1 cellular context compared by ENCODE assay signal in genomic region chr7:43727494-43727893, GRCh38.
TF ChIP-seq lines count a peak whose summit lies in the region.

No MANE protein-coding gene starts in this region.

TF ChIP-seq in HEK293, 187 proteins besides CTCF, POLR2A, EP300 and RAD21 (continued from another document):
- TF ChIP-seq ZNF518A (tag by site-specific recombination; conservative IDR thresholded peaks at IDR 0.05; ENCODE audit: low read depth) (no peak), ATF2 (tag by site-specific recombination; IDR thresholded peaks at IDR 0.05; ENCODE audit: low read depth) (no peak), PRDM4 (tag by site-specific recombination; IDR thresholded peaks at IDR 0.05) (no peak), ZNF610 (tag by site-specific recombination; IDR thresholded peaks at IDR 0.05; ENCODE audit: borderline replicate concordance) (no peak), ZNF843 (tag by site-specific recombination; IDR thresholded peaks at IDR 0.05) (no peak), KLF8 (tag by site-specific recombination; IDR thresholded peaks at IDR 0.05) (no peak)
